In genomic region chr12:6851921-6852650, GRCh38 we compare ENCODE assay signal across 8 cellular contexts. TPM values are rescaled to one million over a fixed set of nuclear protein-coding genes. Genes with fewer than 3 reads are reported as not detected.
A peak's percentile ranks its signal among the peaks of the same experiment; 100 is the strongest.
DNase-seq lines count a peak whose midpoint lies in the region; ATAC-seq lines count a peak whose summit lies in the region.

USP5 (plus strand) TSS chr12:6852150; CDS start chr12:6852180, 30 bp downstream.

- DNase-seq in C1 segment of cervical spinal cord (lab: John Stamatoyannopoulos, UW) (peak; percentile 98 to 100 (median 100)), NCI-H748 treated with DMSO at 0.1 percent for 48 hours (lab: John Stamatoyannopoulos, UW) (peak; percentile 90), dedifferentiated amniotic fluid mesenchymal stem cell (ENCODE audit: extremely low spot score) (peak; percentile 100), left lobe of liver (ENCODE audit: low spot score) (peak; percentile 99)
- DNase-seq in activated CD4-positive, alpha-beta T cell treated with anti-CD3 and anti-CD28 coated beads, Interleukin-2, amount 50 U/mL, for 24 hours (ENCODE audit: low read depth in 1 of 2, low spot score in 1 of 2), result peak; percentile 86 to 98
- peak; percentile 98 for DNase-seq in stimulated activated CD4-positive, alpha-beta T cell treated with anti-CD3 and anti-CD28 coated beads, Interleukin-2, amount 100 ng/mL, for 4 hours (ENCODE audit: low read depth)

- ATAC-seq in GM19372 (IDR thresholded peaks at IDR 0.05; ENCODE audit: low read depth, unreplicated experiment) (peak; percentile 70), HG03558 (IDR thresholded peaks at IDR 0.05; ENCODE audit: extremely low read depth, unreplicated experiment) (peak; percentile 63), left lobe of liver (peak; percentile 85)

RNA-seq across cellular contexts. Expression of gene USP5, which starts in this region (rescaled TPM):
- 48.0 TPM for total RNA-seq in left lobe of liver

Comparison
In these comparisons a context has a peak if more than half of its experiments do, and no peak if none do; other contexts are left out.
1. Peak in every context shown above with its lines: DNase-seq and ATAC-seq.